In the genomic region with DNA sequence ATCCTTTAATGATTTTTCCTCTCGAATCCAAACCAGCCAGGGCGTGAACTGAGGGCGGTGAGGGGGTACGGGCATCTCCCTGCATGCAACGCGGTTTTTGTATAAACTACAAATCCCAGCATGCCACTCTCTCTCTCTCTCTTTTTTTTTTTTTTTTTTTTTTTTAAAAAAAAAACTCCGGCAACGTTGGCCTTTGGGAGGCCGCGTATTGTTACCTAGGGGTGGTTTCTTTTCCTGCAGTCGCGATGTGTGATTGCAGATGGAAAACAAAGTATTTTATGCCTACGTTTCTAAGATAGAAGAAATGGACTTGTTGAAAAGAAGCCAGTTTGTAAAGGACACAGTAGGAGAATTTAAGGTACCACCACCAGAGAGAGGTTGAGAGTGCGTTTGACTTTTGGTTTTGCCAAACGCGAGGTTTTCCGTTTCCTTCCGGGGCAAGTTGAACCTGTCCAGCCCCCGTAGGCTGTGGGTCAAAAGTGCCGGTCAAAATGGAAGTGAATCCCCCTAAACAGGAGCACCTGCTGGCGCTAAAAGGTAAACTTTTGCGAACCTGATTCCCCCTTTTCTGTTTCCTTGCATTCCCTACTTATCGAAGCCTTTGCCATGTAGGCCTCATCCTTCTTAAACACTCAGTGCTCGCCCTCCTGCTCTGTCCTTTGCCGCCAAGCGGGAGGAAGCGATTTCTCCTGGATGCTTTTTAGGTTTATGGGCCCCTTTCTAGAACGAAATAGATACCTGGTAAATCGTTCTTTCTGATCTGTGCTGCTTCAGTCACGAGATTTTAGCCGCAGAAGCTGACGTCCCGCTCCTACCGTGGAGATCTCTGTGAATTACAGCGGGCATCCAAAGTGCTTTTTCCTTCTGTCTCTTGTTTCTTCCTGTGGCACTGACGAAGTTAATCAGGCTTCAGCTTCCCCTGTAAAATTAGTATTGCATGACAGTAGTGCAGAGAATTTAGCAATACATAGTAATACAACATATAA, we compare ENCODE assay signal across 1 cellular context.
TF ChIP-seq lines count a peak whose summit lies in the region.

Gene SHLD3, plus strand, starts transcription at position 458 of the 986 bp plus-strand sequence. CDS start 4,561 bp downstream, outside the sequence.
Gene TRAPPC13, plus strand, starts transcription at position 458 of the 986 bp plus-strand sequence. Its CDS starts 34 bp downstream, at position 492.

TF ChIP-seq in WTC11, 78 proteins besides CTCF, POLR2A, EP300 and RAD21 (continued from another document):
- TF ChIP-seq, protein P1, sequence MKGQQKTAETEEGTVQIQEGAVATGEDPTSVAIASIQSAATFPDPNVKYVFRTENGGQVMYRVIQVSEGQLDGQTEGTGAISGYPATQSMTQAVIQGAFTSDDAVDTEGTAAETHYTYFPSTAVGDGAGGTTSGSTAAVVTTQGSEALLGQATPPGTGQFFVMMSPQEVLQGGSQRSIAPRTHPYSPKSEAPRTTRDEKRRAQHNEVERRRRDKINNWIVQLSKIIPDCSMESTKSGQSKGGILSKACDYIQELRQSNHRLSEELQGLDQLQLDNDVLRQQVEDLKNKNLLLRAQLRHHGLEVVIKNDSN (CRISPR knock-in tag; IDR thresholded peaks at IDR 0.05), result no peak
- no peak for TF ChIP-seq ZNF396 (CRISPR knock-in tag; IDR thresholded peaks at IDR 0.05; ENCODE audit: borderline replicate concordance)
- TF ChIP-seq KAT7 (CRISPR knock-in tag; IDR thresholded peaks at IDR 0.05; ENCODE audit: borderline replicate concordance), result no peak
- TF ChIP-seq, protein P2, sequence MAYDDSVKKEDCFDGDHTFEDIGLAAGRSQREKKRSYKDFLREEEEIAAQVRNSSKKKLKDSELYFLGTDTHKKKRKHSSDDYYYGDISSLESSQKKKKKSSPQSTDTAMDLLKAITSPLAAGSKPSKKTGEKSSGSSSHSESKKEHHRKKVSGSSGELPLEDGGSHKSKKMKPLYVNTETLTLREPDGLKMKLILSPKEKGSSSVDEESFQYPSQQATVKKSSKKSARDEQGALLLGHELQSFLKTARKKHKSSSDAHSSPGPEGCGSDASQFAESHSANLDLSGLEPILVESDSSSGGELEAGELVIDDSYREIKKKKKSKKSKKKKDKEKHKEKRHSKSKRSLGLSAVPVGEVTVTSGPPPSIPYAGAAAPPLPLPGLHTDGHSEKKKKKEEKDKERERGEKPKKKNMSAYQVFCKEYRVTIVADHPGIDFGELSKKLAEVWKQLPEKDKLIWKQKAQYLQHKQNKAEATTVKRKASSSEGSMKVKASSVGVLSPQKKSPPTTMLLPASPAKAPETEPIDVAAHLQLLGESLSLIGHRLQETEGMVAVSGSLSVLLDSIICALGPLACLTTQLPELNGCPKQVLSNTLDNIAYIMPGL (CRISPR knock-in tag; IDR thresholded peaks at IDR 0.05), result no peak
- TF ChIP-seq ZNF416 (CRISPR knock-in tag; IDR thresholded peaks at IDR 0.05), result no peak
- TF ChIP-seq ZNF138 (CRISPR knock-in tag; conservative IDR thresholded peaks at IDR 0.05), result no peak
- TF ChIP-seq MAX (CRISPR knock-in tag; IDR thresholded peaks at IDR 0.05), result no peak
- no peak for TF ChIP-seq TP53 (CRISPR knock-in tag; IDR thresholded peaks at IDR 0.05)
- TF ChIP-seq, protein P3, sequence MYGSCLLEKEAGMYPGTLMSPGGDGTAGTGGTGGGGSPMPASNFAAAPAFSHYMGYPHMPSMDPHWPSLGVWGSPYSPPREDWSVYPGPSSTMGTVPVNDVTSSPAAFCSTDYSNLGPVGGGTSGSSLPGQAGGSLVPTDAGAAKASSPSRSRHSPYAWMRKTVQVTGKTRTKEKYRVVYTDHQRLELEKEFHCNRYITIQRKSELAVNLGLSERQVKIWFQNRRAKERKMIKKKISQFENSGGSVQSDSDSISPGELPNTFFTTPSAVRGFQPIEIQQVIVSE (CRISPR knock-in tag; IDR thresholded peaks at IDR 0.05; ENCODE audit: borderline replicate concordance), result no peak
- TF ChIP-seq ZNF121 (CRISPR knock-in tag; IDR thresholded peaks at IDR 0.05), result 0 out of 2 replicates have a peak, but pooled peaks have one; percentile 5
- no peak for TF ChIP-seq FOXJ3 (CRISPR knock-in tag; IDR thresholded peaks at IDR 0.05; ENCODE audit: borderline replicate concordance)
- no peak for TF ChIP-seq ZNF263 (CRISPR knock-in tag; IDR thresholded peaks at IDR 0.05; ENCODE audit: low read depth)
- TF ChIP-seq, protein P4, sequence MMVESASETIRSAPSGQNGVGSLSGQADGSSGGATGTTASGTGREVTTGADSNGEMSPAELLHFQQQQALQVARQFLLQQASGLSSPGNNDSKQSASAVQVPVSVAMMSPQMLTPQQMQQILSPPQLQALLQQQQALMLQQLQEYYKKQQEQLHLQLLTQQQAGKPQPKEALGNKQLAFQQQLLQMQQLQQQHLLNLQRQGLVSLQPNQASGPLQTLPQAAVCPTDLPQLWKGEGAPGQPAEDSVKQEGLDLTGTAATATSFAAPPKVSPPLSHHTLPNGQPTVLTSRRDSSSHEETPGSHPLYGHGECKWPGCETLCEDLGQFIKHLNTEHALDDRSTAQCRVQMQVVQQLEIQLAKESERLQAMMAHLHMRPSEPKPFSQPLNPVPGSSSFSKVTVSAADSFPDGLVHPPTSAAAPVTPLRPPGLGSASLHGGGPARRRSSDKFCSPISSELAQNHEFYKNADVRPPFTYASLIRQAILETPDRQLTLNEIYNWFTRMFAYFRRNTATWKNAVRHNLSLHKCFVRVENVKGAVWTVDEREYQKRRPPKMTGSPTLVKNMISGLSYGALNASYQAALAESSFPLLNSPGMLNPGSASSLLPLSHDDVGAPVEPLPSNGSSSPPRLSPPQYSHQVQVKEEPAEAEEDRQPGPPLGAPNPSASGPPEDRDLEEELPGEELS (CRISPR knock-in tag; IDR thresholded peaks at IDR 0.05), result no peak
- TF ChIP-seq PREB (CRISPR knock-in tag; IDR thresholded peaks at IDR 0.05; ENCODE audit: borderline replicate concordance), result no peak
- peak; percentile 48 for TF ChIP-seq GABPB1 (CRISPR knock-in tag; IDR thresholded peaks at IDR 0.05)
- no peak for TF ChIP-seq ZNF425 (CRISPR knock-in tag; conservative IDR thresholded peaks at IDR 0.05)
- no peak for TF ChIP-seq NFATC4 (CRISPR knock-in tag; IDR thresholded peaks at IDR 0.05)
- TF ChIP-seq TEAD1 (CRISPR knock-in tag; IDR thresholded peaks at IDR 0.05), result no peak
- TF ChIP-seq, protein P5, sequence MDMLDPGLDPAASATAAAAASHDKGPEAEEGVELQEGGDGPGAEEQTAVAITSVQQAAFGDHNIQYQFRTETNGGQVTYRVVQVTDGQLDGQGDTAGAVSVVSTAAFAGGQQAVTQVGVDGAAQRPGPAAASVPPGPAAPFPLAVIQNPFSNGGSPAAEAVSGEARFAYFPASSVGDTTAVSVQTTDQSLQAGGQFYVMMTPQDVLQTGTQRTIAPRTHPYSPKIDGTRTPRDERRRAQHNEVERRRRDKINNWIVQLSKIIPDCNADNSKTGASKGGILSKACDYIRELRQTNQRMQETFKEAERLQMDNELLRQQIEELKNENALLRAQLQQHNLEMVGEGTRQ (CRISPR knock-in tag; IDR thresholded peaks at IDR 0.05), result no peak
- TF ChIP-seq ZNF671 (CRISPR knock-in tag; IDR thresholded peaks at IDR 0.05), result no peak
- peak; percentile 80 for TF ChIP-seq NR2C2 (CRISPR knock-in tag; IDR thresholded peaks at IDR 0.05)
- no peak for TF ChIP-seq ZSCAN18 (CRISPR knock-in tag; IDR thresholded peaks at IDR 0.05)
- TF ChIP-seq TCF7 (CRISPR knock-in tag; IDR thresholded peaks at IDR 0.05; ENCODE audit: low read depth), result no peak
- TF ChIP-seq, protein P6, sequence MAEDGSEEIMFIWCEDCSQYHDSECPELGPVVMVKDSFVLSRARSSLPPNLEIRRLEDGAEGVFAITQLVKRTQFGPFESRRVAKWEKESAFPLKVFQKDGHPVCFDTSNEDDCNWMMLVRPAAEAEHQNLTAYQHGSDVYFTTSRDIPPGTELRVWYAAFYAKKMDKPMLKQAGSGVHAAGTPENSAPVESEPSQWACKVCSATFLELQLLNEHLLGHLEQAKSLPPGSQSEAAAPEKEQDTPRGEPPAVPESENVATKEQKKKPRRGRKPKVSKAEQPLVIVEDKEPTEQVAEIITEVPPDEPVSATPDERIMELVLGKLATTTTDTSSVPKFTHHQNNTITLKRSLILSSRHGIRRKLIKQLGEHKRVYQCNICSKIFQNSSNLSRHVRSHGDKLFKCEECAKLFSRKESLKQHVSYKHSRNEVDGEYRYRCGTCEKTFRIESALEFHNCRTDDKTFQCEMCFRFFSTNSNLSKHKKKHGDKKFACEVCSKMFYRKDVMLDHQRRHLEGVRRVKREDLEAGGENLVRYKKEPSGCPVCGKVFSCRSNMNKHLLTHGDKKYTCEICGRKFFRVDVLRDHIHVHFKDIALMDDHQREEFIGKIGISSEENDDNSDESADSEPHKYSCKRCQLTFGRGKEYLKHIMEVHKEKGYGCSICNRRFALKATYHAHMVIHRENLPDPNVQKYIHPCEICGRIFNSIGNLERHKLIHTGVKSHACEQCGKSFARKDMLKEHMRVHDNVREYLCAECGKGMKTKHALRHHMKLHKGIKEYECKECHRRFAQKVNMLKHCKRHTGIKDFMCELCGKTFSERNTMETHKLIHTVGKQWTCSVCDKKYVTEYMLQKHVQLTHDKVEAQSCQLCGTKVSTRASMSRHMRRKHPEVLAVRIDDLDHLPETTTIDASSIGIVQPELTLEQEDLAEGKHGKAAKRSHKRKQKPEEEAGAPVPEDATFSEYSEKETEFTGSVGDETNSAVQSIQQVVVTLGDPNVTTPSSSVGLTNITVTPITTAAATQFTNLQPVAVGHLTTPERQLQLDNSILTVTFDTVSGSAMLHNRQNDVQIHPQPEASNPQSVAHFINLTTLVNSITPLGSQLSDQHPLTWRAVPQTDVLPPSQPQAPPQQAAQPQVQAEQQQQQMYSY (CRISPR knock-in tag; IDR thresholded peaks at IDR 0.05), result no peak
- peak; percentile 33; the same call in 1 of the 2 replicates for TF ChIP-seq FOXK1 (CRISPR knock-in tag; IDR thresholded peaks at IDR 0.05)
